In genomic region chr18:26562568-26562967, GRCh38 we compare ENCODE assay signal across 34 cellular contexts.
"Had no signal": no experiment of that assay in that cellular context is flagged by ENCODE, and none has a peak within 500 bp of the region (broad histone marks: within the 10 kb centered on the region; RNA-seq: fewer than 3 reads in every experiment).

No MANE protein-coding gene starts in this region.

- H3K9me3 ChIP-seq: MG63 had no signal

- DNase-seq: Karpas-422, Kasumi-1, MG63, MM.1S, MV-4-11, NCI-H1048, NCI-H1092, NCI-H1092 treated with DMSO at 0.1 percent for 48 hours, NCI-H1105, NCI-H1105 treated with DMSO at 0.1 percent for 48 hours, NCI-H1417, NCI-H1417 treated with DMSO at 0.1 percent for 48 hours, NCI-H1436, NCI-H1436 treated with DMSO at 0.1 percent for 48 hours, NCI-H146, NCI-H1694, NCI-H1694 treated with DMSO at 0.1 percent for 48 hours, NCI-H187, NCI-H187 treated with DMSO at 0.1 percent for 48 hours, NCI-H1930, NCI-H2029, NCI-H2029 treated with DMSO at 0.1 percent for 48 hours, NCI-H2081, NCI-H2081 treated with DMSO at 0.1 percent for 48 hours, NCI-H2107, NCI-H2171, NCI-H2171 treated with DMSO at 0.1 percent for 48 hours, NCI-H2227 treated with DMSO at 0.1 percent for 48 hours, NCI-H226, NCI-H345, NCI-H446, NCI-H446 treated with DMSO at 0.1 percent for 48 hours, NCI-H510A, NCI-H510A treated with DMSO at 0.1 percent for 48 hours had no signal

- H3K4me3 ChIP-seq: MG63 had no signal

- H3K36me3 ChIP-seq: MG63 had no signal
